Comparison of ENCODE assay signal across 8 cellular contexts in the genomic region with DNA sequence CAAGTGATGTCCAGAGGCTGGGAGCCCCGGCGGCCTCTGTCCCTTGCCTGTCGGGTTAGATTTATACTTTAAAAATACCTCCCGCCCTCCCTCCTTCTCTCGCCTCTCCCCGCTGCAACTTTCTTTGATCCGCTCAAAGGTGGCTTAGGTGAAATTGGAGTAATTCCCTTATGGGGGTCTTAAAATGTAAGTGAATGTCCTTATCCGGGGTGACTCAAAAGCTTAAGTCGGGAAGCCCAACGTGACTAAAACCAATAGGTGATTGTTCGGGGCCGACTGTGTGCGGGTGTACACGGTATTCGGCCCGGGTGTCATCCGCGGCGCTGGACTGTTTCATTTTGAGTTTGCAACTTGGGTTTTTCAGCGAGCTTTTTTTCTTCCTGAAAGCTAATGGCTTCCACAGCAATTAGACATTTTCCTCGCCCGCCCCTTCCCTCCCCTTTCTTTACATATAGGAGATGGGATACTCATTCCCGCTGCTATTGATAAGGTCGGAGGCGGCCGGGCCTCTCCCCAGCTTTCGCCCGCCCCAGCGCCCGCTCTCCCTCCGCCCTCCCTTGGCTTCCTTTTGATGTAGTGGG. TPM values are rescaled to one million over a fixed set of nuclear protein-coding genes. Genes with fewer than 3 reads are reported as not detected.
A peak's percentile ranks its signal among the peaks of the same experiment; 100 is the strongest.
DNase-seq lines count a peak whose midpoint lies in the region; ATAC-seq and TF ChIP-seq lines count a peak whose summit lies in the region.

No MANE protein-coding gene starts in this region.

- no peak for TF ChIP-seq POLR2A in prostate gland (IDR thresholded peaks at IDR 0.05)

- H3K27me3 ChIP-seq in prostate gland (replicated peaks; ENCODE audit: insufficient read depth): peaks cover 4% of the 10 kb centered on the region

- H3K27ac Mint-ChIP-seq in T-helper 1 cell treated with Interleukin-12 subunit alpha and Interleukin-12 subunit beta and Interleukin-4 antibody, amounts not matched to agents 30 μg/mL and 1 μg/mL, for 36 hours: peak overlapping the region; percentile 96

- H3K9me3 ChIP-seq in prostate gland: no peaks in the 10 kb centered on the region

- 2% methylated on average over 31 of the region's 31 CpGs for WGBS in prostate gland

- peaks cover 20% of the 10 kb centered on the region for H3K36me3 Mint-ChIP-seq in T-helper 1 cell treated with Interleukin-12 subunit alpha and Interleukin-12 subunit beta and Interleukin-4 antibody, amounts not matched to agents 30 μg/mL and 1 μg/mL, for 36 hours (ENCODE audit: low read depth)

- H3K27ac ChIP-seq in prostate gland: peak overlapping the region; percentile 62 to 75

- no peaks in the 10 kb centered on the region for H3K9me3 Mint-ChIP-seq in T-helper 1 cell treated with Interleukin-12 subunit alpha and Interleukin-12 subunit beta and Interleukin-4 antibody, amounts not matched to agents 30 μg/mL and 1 μg/mL, for 36 hours

- H3K4me3 ChIP-seq in epithelial cell of proximal tubule (ENCODE audit: low read depth, low read length) (peak overlapping the region; percentile 43), prostate gland (peak overlapping the region; percentile 45 to 57)

- H3K4me1 ChIP-seq in prostate gland (replicated peaks): no peaks in the 10 kb centered on the region

- peaks cover 3% of the 10 kb centered on the region for H3K27me3 Mint-ChIP-seq in T-helper 1 cell treated with Interleukin-12 subunit alpha and Interleukin-12 subunit beta and Interleukin-4 antibody, amounts not matched to agents 30 μg/mL and 1 μg/mL, for 36 hours (ENCODE audit: low read depth)

- peak overlapping the region; percentile 87 for H3K4me3 Mint-ChIP-seq in T-helper 1 cell treated with Interleukin-12 subunit alpha and Interleukin-12 subunit beta and Interleukin-4 antibody, amounts not matched to agents 30 μg/mL and 1 μg/mL, for 36 hours

- intact Hi-C loops in prostate gland (cut with DNase I): loop anchor here (5.0 kb wide), 1 partner anchor 399 kb away; a partner anchor contains a TSS

- DNase-seq in epithelial cell of proximal tubule (ENCODE audit: low read depth) (no peak), prostate gland (ENCODE audit: low spot score) (no peak), NCI-H1092 treated with DMSO at 0.1 percent for 48 hours (lab: John Stamatoyannopoulos, UW) (no peak), cerebellum (ENCODE audit: low spot score) (no peak), Kasumi-1 (lab: John Stamatoyannopoulos, UW) (no peak)

- TF ChIP-seq CTCF in epithelial cell of proximal tubule (conservative IDR thresholded peaks at IDR 0.05; ENCODE audit: low read depth, low read length) (no peak), prostate gland (IDR thresholded peaks at IDR 0.05) (no peak)

- peak; percentile 17 for ATAC-seq in GM18498 (IDR thresholded peaks at IDR 0.05; ENCODE audit: unreplicated experiment)
- peak; percentile 9 for ATAC-seq in HG02588 (IDR thresholded peaks at IDR 0.05; ENCODE audit: unreplicated experiment)

- H3K4me1 Mint-ChIP-seq in T-helper 1 cell treated with Interleukin-12 subunit alpha and Interleukin-12 subunit beta and Interleukin-4 antibody, amounts not matched to agents 30 μg/mL and 1 μg/mL, for 36 hours (ENCODE audit: low read depth): peaks cover 30% of the 10 kb centered on the region

- H3K36me3 ChIP-seq in prostate gland: no peaks in the 10 kb centered on the region

RNA-seq across cellular contexts. Expression of a gene that starts 2.0 kb away (rescaled TPM):
- total RNA-seq in epithelial cell of proximal tubule (6.4 and 14.8 TPM in 2 replicates), prostate gland (10 to 100 TPM; 31.6 to 46.1 TPM), cerebellum (149 TPM)

RNA-seq across cellular contexts. Expression of a gene that starts 49.5 kb away (rescaled TPM):
- total RNA-seq in epithelial cell of proximal tubule (7.4 and 12.1 TPM in 2 replicates), prostate gland (1 to 10 TPM; 1.9 to 6.6 TPM), cerebellum (4.5 TPM)
